1 cellular context compared by ENCODE assay signal in genomic region chr12:108724890-108725151, GRCh38.
TF ChIP-seq lines count a peak whose summit lies in the region.

No MANE protein-coding gene starts in this region.

TF ChIP-seq in endothelial cell of umbilical vein, 7 proteins besides CTCF, POLR2A, EP300 and RAD21:
- TF ChIP-seq, protein P1, sequence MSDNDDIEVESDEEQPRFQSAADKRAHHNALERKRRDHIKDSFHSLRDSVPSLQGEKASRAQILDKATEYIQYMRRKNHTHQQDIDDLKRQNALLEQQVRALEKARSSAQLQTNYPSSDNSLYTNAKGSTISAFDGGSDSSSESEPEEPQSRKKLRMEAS (IDR thresholded peaks at IDR 0.05; ENCODE audit: insufficient read depth, insufficient read length), result no peak
- TF ChIP-seq EZH2 (IDR thresholded peaks at IDR 0.05; ENCODE audit: borderline replicate concordance, low read depth, low read length, severe bottlenecking) (no peak), POLR2AphosphoS5 (IDR thresholded peaks at IDR 0.05; ENCODE audit: insufficient read depth, low read depth, low read length) (no peak), FOS (IDR thresholded peaks at IDR 0.05; ENCODE audit: borderline replicate concordance, insufficient read depth, low read length) (no peak), JUN (IDR thresholded peaks at IDR 0.05; ENCODE audit: borderline replicate concordance, insufficient read depth, insufficient read length, low read depth) (no peak), GATA2 (IDR thresholded peaks at IDR 0.05; ENCODE audit: insufficient read depth, insufficient read length, low read depth, low read length) (no peak), MYC (IDR thresholded peaks at IDR 0.05; ENCODE audit: low read depth, low read length) (no peak)
